In genomic region chr5:80033513-80033912, GRCh38 we compare ENCODE assay signal across 24 cellular contexts. TPM values are rescaled to one million over a fixed set of nuclear protein-coding genes. Genes with fewer than 3 reads are reported as not detected.
A peak's percentile ranks its signal among the peaks of the same experiment; 100 is the strongest.
DNase-seq lines count a peak whose midpoint lies in the region; ATAC-seq and TF ChIP-seq lines count a peak whose summit lies in the region.
"Had no signal": no experiment of that assay in that cellular context is flagged by ENCODE, and none has a peak within 500 bp of the region (broad histone marks: within the 10 kb centered on the region; RNA-seq: fewer than 3 reads in every experiment).

No MANE protein-coding gene starts in this region.

- peaks cover 71% of the 10 kb centered on the region for H3K27me3 ChIP-seq in foreskin keratinocyte
- H3K27me3 ChIP-seq: testis, vagina had no signal

- TF ChIP-seq CTCF in GM10266 (IDR thresholded peaks at IDR 0.05; ENCODE audit: control insufficient read depth, insufficient read depth, low read depth, missing control alignments) (no peak), foreskin keratinocyte (conservative IDR thresholded peaks at IDR 0.05) (no peak)

- intact Hi-C loops in activated CD4-positive, alpha-beta memory T cell treated with anti-CD3 and anti-CD28 coated beads for 36 hours (cut with micrococcal nuclease): loop anchor here (1.0 kb wide), 2 partner anchors 43 to 70 kb away; no protein-coding TSS in a partner anchor

- no peak overlapping the region for H3K27ac Mint-ChIP-seq in activated CD4-positive, alpha-beta memory T cell treated with anti-CD3 and anti-CD28 coated beads for 36 hours
- H3K27ac Mint-ChIP-seq: immature natural killer cell, WTC11 had no signal

- no peaks in the 10 kb centered on the region for H3K36me3 Mint-ChIP-seq in activated CD4-positive, alpha-beta memory T cell treated with anti-CD3 and anti-CD28 coated beads for 36 hours
- H3K36me3 Mint-ChIP-seq: immature natural killer cell, WTC11 had no signal

- POLR2A ChIA-PET in activated CD4-positive, alpha-beta memory T cell treated with anti-CD3 and anti-CD28 coated beads for 36 hours (lab: Charles Lee): no interaction called here

- H3K4me1 Mint-ChIP-seq in activated CD4-positive, alpha-beta memory T cell treated with anti-CD3 and anti-CD28 coated beads for 36 hours (ENCODE audit: low read depth): peaks cover 37% of the 10 kb centered on the region
- H3K4me1 Mint-ChIP-seq: immature natural killer cell had no signal

- no peak overlapping the region for H3K27ac ChIP-seq in foreskin keratinocyte
- H3K27ac ChIP-seq: brain microvascular endothelial cell, skin epidermis, testis, vagina had no signal

- CTCF ChIA-PET in activated CD4-positive, alpha-beta memory T cell treated with anti-CD3 and anti-CD28 coated beads for 36 hours (lab: Charles Lee): no interaction called here

- H3K27me3 Mint-ChIP-seq in activated CD4-positive, alpha-beta memory T cell treated with anti-CD3 and anti-CD28 coated beads for 36 hours: peaks cover 37% of the 10 kb centered on the region

- peak; percentile 71 to 78 for ATAC-seq in activated CD4-positive, CD25-positive, alpha-beta regulatory T cell treated with anti-CD3 and anti-CD28 coated beads, Interleukin-2, amount 50 U/mL, for 24 hours
- ATAC-seq in foreskin keratinocyte (peak; percentile 72), HG03196 (IDR thresholded peaks at IDR 0.05; ENCODE audit: unreplicated experiment) (no peak), GM18511 (IDR thresholded peaks at IDR 0.05; ENCODE audit: unreplicated experiment) (no peak)
- ATAC-seq: heart left ventricle, WTC11 had no signal

- H3K9me3 Mint-ChIP-seq in activated CD4-positive, alpha-beta memory T cell treated with anti-CD3 and anti-CD28 coated beads for 36 hours: no peaks in the 10 kb centered on the region
- H3K9me3 Mint-ChIP-seq: immature natural killer cell, WTC11 had no signal

- DNase-seq in activated CD4-positive, CD25-positive, alpha-beta regulatory T cell (lab: John Stamatoyannopoulos, UW): no peak
- peak; percentile 27 for DNase-seq in GM10266 (ENCODE audit: extremely low spot score)
- peak; percentile 57 for DNase-seq in activated CD4-positive, alpha-beta memory T cell treated with anti-CD3 and anti-CD28 coated beads for 36 hours
- no peak for DNase-seq in foreskin keratinocyte
- no peak for DNase-seq in cerebellar nuclear complex (lab: John Stamatoyannopoulos, UW)
- DNase-seq: 8988T, brain microvascular endothelial cell, DMS79, HCEC 1CT, heart left ventricle, immature natural killer cell, Karpas-422, NCI-H1092 treated with DMSO at 0.1 percent for 48 hours, NCI-H2029, NCI-H446, RPMI8226, SK-N-SH, testis had no signal

- H3K4me1 ChIP-seq in foreskin keratinocyte: no peaks in the 10 kb centered on the region
- H3K4me1 ChIP-seq: testis had no signal

- H3K4me3 Mint-ChIP-seq in activated CD4-positive, alpha-beta memory T cell treated with anti-CD3 and anti-CD28 coated beads for 36 hours: no peak overlapping the region
- H3K4me3 Mint-ChIP-seq: immature natural killer cell had no signal

RNA-seq across cellular contexts. Expression of gene THBS4, which starts 1.6 kb away (rescaled TPM):
- total RNA-seq in activated CD4-positive, alpha-beta memory T cell treated with anti-CD3 and anti-CD28 coated beads for 36 hours: 1 to 10 TPM; 1.8 to 2.2 TPM
- 0.67 and 1.1 TPM in 2 replicates for total RNA-seq in foreskin keratinocyte
- 0.59 and 0.69 TPM in 2 replicates for polyA plus RNA-seq in foreskin keratinocyte
- polyA plus RNA-seq: immature natural killer cell had no signal

RNA-seq across cellular contexts. Expression of gene MTX3, which starts 42.5 kb away (rescaled TPM):
- 10 to 100 TPM; 13.3 to 16.8 TPM for total RNA-seq in activated CD4-positive, alpha-beta memory T cell treated with anti-CD3 and anti-CD28 coated beads for 36 hours
- total RNA-seq in foreskin keratinocyte: 15.4 and 16.2 TPM in 2 replicates
- polyA plus RNA-seq in foreskin keratinocyte: 3.4 and 4.3 TPM in 2 replicates

Comparison
In these comparisons a context has a peak if more than half of its experiments do, and no peak if none do; other contexts are left out.
1. ATAC-seq: peak in activated CD4-positive, CD25-positive, alpha-beta regulatory T cell treated with anti-CD3 and anti-CD28 coated beads, Interleukin-2, amount 50 U/mL, for 24 hours (2 of 2) and foreskin keratinocyte (single experiment); none in HG03196 (single experiment) and GM18511 (single experiment).
2. DNase-seq: peak in GM10266 (single experiment) and activated CD4-positive, alpha-beta memory T cell treated with anti-CD3 and anti-CD28 coated beads for 36 hours (single experiment); none in activated CD4-positive, CD25-positive, alpha-beta regulatory T cell (0 of 4), foreskin keratinocyte (0 of 2) and cerebellar nuclear complex (0 of 2).